Comparison of ENCODE assay signal across 8 cellular contexts in the genomic region with DNA sequence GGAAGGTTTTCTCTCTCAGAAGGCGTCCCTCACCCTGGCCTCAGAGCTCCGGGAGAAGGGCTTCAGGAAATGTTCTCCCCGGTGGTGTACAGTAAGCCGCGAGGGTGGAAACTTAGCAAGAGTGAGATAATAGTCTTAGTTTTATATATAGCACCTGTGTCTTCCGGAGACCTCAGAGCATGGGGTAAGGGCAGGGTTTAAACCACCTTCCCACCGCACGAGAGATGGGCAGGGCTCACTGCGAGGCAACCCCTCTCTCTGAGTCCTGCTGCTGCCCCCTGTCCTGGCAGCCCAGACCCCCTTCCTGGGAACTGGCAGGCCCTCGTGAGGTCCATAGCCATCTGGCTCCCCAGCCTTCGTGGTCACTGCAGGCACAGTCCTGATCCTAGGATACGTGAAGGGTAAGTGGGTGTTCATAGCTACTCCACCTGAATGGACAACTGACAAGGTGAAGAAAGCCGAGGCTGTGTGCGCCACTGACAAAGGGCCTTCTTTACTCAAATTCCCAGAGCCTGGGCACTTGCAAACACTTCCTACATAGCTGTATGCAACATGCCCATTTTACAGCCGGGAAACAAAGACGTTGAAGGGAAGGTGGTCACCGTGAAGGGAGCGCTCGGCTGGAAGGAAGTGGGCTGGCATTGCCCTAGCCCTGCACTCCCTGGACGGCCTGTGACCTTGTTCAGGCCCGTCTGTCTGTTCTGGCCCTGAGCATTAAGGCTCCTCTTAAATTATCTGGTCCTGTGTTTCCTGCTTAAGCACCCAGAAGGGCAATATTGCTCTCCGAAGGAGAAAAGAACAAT. TPM values are rescaled to one million over a fixed set of nuclear protein-coding genes. Genes with fewer than 3 reads are reported as not detected.
DNase-seq lines count a peak whose midpoint lies in the region; ATAC-seq and TF ChIP-seq lines count a peak whose summit lies in the region.

No MANE protein-coding gene starts in this region.

- peak; percentile 58 for DNase-seq in activated T-cell treated with anti-CD3 and anti-CD28 coated beads, Interleukin-2, amount 50 U/mL, for 1 hour
- peak; percentile 32 for DNase-seq in stimulated activated CD4-positive, alpha-beta T cell treated with anti-CD3 and anti-CD28 coated beads, Interleukin-4, amount 100 ng/mL, for 1 hour
- no peak for DNase-seq in Calu3
- DNase-seq in NCI-H526 treated with DMSO at 0.1 percent for 48 hours (lab: John Stamatoyannopoulos, UW) = no peak
- no peak for DNase-seq in C1 segment of cervical spinal cord (lab: John Stamatoyannopoulos, UW)
- DNase-seq in NCI-H2227 (lab: John Stamatoyannopoulos, UW; ENCODE audit: unreplicated experiment) = no peak

- H3K4me3 Mint-ChIP-seq in Calu3 (ENCODE audit: low read depth, unreplicated experiment) = no peak overlapping the region

- TF ChIP-seq CTCF in Calu3 (IDR thresholded peaks at IDR 0.05; ENCODE audit: unreplicated experiment) = no peak

- BruUV-seq in Calu3 (replicated peaks; lab: Mats Ljungman, UMichigan) = no TSS peak

- peaks cover 6% of the 10 kb centered on the region for H3K36me3 Mint-ChIP-seq in Calu3 (ENCODE audit: insufficient read depth, unreplicated experiment)

- H3K4me1 Mint-ChIP-seq in Calu3 (ENCODE audit: low read depth, unreplicated experiment) = peaks cover 6% of the 10 kb centered on the region

- ATAC-seq in GM19351 (IDR thresholded peaks at IDR 0.05; ENCODE audit: unreplicated experiment) (peak; percentile 93), HG03045 (IDR thresholded peaks at IDR 0.05; ENCODE audit: unreplicated experiment) (peak; percentile 82)

- intact Hi-C loops in Calu3 (cut with micrococcal nuclease; ENCODE audit: unreplicated experiment) = loop anchor here (10.0 kb wide), 1 partner anchor 103 kb away; no protein-coding TSS in a partner anchor

- H3K27ac Mint-ChIP-seq in Calu3 (ENCODE audit: unreplicated experiment) = no peak overlapping the region

- H3K27me3 Mint-ChIP-seq in Calu3 (ENCODE audit: unreplicated experiment) = no peaks in the 10 kb centered on the region

- CTCF ChIA-PET in Calu3 (lab: Charles Lee) = no interaction called here

- H3K9me3 Mint-ChIP-seq in Calu3 (ENCODE audit: low read depth, unreplicated experiment) = no peaks in the 10 kb centered on the region

RNA-seq across cellular contexts. Expression of gene ITPKB, which starts 26.9 kb away (rescaled TPM):
- total RNA-seq in Calu3 (2022) = 9.8 and 11.8 TPM in 2 replicates

Comparison
In these comparisons a context has a peak if more than half of its experiments do, and no peak if none do; other contexts are left out.
1. DNase-seq: peak in activated T-cell treated with anti-CD3 and anti-CD28 coated beads, Interleukin-2, amount 50 U/mL, for 1 hour (single experiment) and stimulated activated CD4-positive, alpha-beta T cell treated with anti-CD3 and anti-CD28 coated beads, Interleukin-4, amount 100 ng/mL, for 1 hour (single experiment); none in Calu3 (single experiment), NCI-H526 treated with DMSO at 0.1 percent for 48 hours (single experiment), C1 segment of cervical spinal cord (0 of 14) and NCI-H2227 (single experiment).